8 cellular contexts compared by ENCODE assay signal in genomic region chr7:116861717-116862116, GRCh38. TPM values are rescaled to one million over a fixed set of nuclear protein-coding genes. Genes with fewer than 3 reads are reported as not detected.
DNase-seq lines count a peak whose midpoint lies in the region; ATAC-seq and TF ChIP-seq lines count a peak whose summit lies in the region.
"Had no signal": no experiment of that assay in that cellular context is flagged by ENCODE, and none has a peak within 500 bp of the region (broad histone marks: within the 10 kb centered on the region; RNA-seq: fewer than 3 reads in every experiment).

No MANE protein-coding gene starts in this region.

- DNase-seq in H9 (no peak), PC-3 (no peak), dedifferentiated amniotic fluid mesenchymal stem cell (ENCODE audit: extremely low spot score) (no peak), GM13977 (ENCODE audit: low spot score) (no peak), substantia nigra (lab: John Stamatoyannopoulos, UW) (no peak)

- no peak overlapping the region for H2BK12ac ChIP-seq in H9 (ENCODE audit: insufficient read length, low read depth, low read length)

- CTCF ChIA-PET in PC-3 (lab: Charles Lee), result no interaction called here

- H4K20me1 ChIP-seq in H9 (ENCODE audit: control insufficient read depth, insufficient read depth, insufficient read length) (no peaks in the 10 kb centered on the region), PC-3 (ENCODE audit: low read length) (peaks cover 28% of the 10 kb centered on the region)

- no TSS peak for BruUV-seq in PC-3 (replicated peaks; lab: Mats Ljungman, UMichigan)

- H3K79me1 ChIP-seq in H9 (ENCODE audit: insufficient read depth, low read depth, low read length, poor library complexity, severe bottlenecking), result peaks cover 7% of the 10 kb centered on the region

- no peak overlapping the region for H4K8ac ChIP-seq in H9 (replicated peaks; ENCODE audit: insufficient read length, low read depth, low read length)

- H3K23me2 ChIP-seq in H9 (ENCODE audit: insufficient read length, low read depth, low read length, poor library complexity, severe bottlenecking), result peaks cover 9% of the 10 kb centered on the region

- no peak overlapping the region for H2BK15ac ChIP-seq in H9 (ENCODE audit: low read depth, low read length)

- H2BK120ac ChIP-seq in H9 (ENCODE audit: low read depth, low read length, poor library complexity, severe bottlenecking), result no peak overlapping the region

- H3K9me2 ChIP-seq in PC-3 (replicated peaks; ENCODE audit: low read length), result no peaks in the 10 kb centered on the region

- H3K9me3 ChIP-seq in H9 (ENCODE audit: control insufficient read depth, low read depth, low read length) (no peaks in the 10 kb centered on the region), PC-3 (ENCODE audit: low read length) (no peaks in the 10 kb centered on the region), endocrine pancreas (ENCODE audit: control insufficient read depth, low read length) (no peaks in the 10 kb centered on the region)
- H3K9me3 ChIP-seq: stomach had no signal

- no peak overlapping the region for H3K27ac ChIP-seq in H9 (ENCODE audit: insufficient read length, low read depth, low read length)
- H3K27ac ChIP-seq in PC-3 (ENCODE audit: low read length), result no peak overlapping the region
- peak overlapping the region; percentile 21 for H3K27ac ChIP-seq in rectal smooth muscle tissue (ENCODE audit: low read depth, low read length)
- H3K27ac ChIP-seq in substantia nigra (ENCODE audit: low read depth, low read length, poor library complexity, severe bottlenecking), result no peak overlapping the region

- H3K9me3 Mint-ChIP-seq in H9, result peaks cover 0 to 3% of the 10 kb centered on the region in 2 experiments; a peak in 1 of 5 replicates

- no peak overlapping the region for H3K27ac Mint-ChIP-seq in H9

- H3T11ph ChIP-seq in H9 (ENCODE audit: low read length), result no peak overlapping the region

- no peak overlapping the region for H2AK5ac ChIP-seq in H9 (ENCODE audit: insufficient read length, low read length)

- H3K36me3 ChIP-seq in PC-3 (ENCODE audit: low read depth, low read length) (no peaks in the 10 kb centered on the region), endocrine pancreas (ENCODE audit: control insufficient read depth, insufficient read depth, low read length) (no peaks in the 10 kb centered on the region), rectal smooth muscle tissue (ENCODE audit: control insufficient read depth, insufficient read depth, low read length) (no peaks in the 10 kb centered on the region)
- H3K36me3 ChIP-seq: stomach had no signal

- no peak overlapping the region for H3K18ac ChIP-seq in H9 (ENCODE audit: insufficient read length, low read depth, low read length)

- intact Hi-C loops in PC-3 (cut with micrococcal nuclease), result loop anchor here (1.0 kb wide), 1 partner anchor 50 kb away; no protein-coding TSS in a partner anchor

- H3K14ac ChIP-seq in H9 (ENCODE audit: insufficient read depth, low read length), result no peak overlapping the region

- no peak overlapping the region for H4K91ac ChIP-seq in H9 (ENCODE audit: insufficient read length, low read depth, low read length)

- H2BK20ac ChIP-seq in H9 (ENCODE audit: low read depth, low read length, poor library complexity, severe bottlenecking), result no peak overlapping the region

- peaks cover 7% of the 10 kb centered on the region for H3K27me3 Mint-ChIP-seq in H9 (ENCODE audit: low read depth)

- peak overlapping the region; percentile 88 to 98 for H3K4me3 Mint-ChIP-seq in H9

- ATAC-seq in PC-3, result no peak

- no peak overlapping the region for H4K5ac ChIP-seq in H9 (ENCODE audit: insufficient read length, low read depth, low read length)

- H3K27me3 ChIP-seq in H9 (ENCODE audit: insufficient read depth, low read length) (no peaks in the 10 kb centered on the region), PC-3 (ENCODE audit: low read length) (no peaks in the 10 kb centered on the region), endocrine pancreas (ENCODE audit: control insufficient read depth, insufficient read depth, low read length) (no peaks in the 10 kb centered on the region), rectal smooth muscle tissue (ENCODE audit: control insufficient read depth, insufficient read depth, low read length) (no peaks in the 10 kb centered on the region)
- H3K27me3 ChIP-seq: stomach had no signal

- peaks cover 0 to 4% (median 0%) of the 10 kb centered on the region in 3 experiments; a peak in 3 of 7 replicates for H3K36me3 Mint-ChIP-seq in H9 (ENCODE audit: insufficient read depth in 1 of 3, low read depth in 3 of 3)

- H3K9ac ChIP-seq in H9 (ENCODE audit: extremely low read depth, insufficient read length, low read length) (no peak overlapping the region), PC-3 (ENCODE audit: low read length) (0 out of 2 replicates have a peak overlapping the region, but pooled peaks have one; percentile 5), endocrine pancreas (ENCODE audit: control insufficient read depth, insufficient read depth, low read length) (no peak overlapping the region), rectal smooth muscle tissue (ENCODE audit: low read length) (no peak overlapping the region)

- peaks cover 24 to 27% of the 10 kb centered on the region in 2 experiments for H3K4me1 Mint-ChIP-seq in H9

- POLR2A ChIA-PET in PC-3 (lab: Charles Lee; ENCODE audit: unreplicated experiment), result no interaction called here

- peaks cover 26% of the 10 kb centered on the region; the same call in 1 of the 2 replicates for H3K79me2 ChIP-seq in H9 (ENCODE audit: insufficient read depth, low read length)
- H3K79me2 ChIP-seq in PC-3 (ENCODE audit: low read length), result peaks cover 42% of the 10 kb centered on the region

- H2AFZ ChIP-seq in H9 (ENCODE audit: low read length) (no peak overlapping the region), PC-3 (ENCODE audit: low read length) (peak overlapping the region; percentile 69)

- no peak overlapping the region for H3K23ac ChIP-seq in H9 (ENCODE audit: insufficient read length, low read depth, low read length)

- TF ChIP-seq CTCF in H9 (conservative IDR thresholded peaks at IDR 0.05), result no peak
- no peak for TF ChIP-seq CTCF in PC-3 (conservative IDR thresholded peaks at IDR 0.05; ENCODE audit: low read depth, low read length)
- no peak for TF ChIP-seq CTCF in GM13977 (IDR thresholded peaks at IDR 0.05; ENCODE audit: extremely low read depth, insufficient read depth, missing control alignments)

- peaks cover 2% of the 10 kb centered on the region; the same call in 1 of the 2 replicates for H3K4me1 ChIP-seq in H9 (ENCODE audit: insufficient read depth, low read length)
- H3K4me1 ChIP-seq in PC-3 (ENCODE audit: insufficient read depth, low read length), result peaks cover 16% of the 10 kb centered on the region
- peaks cover 9% of the 10 kb centered on the region for H3K4me1 ChIP-seq in endocrine pancreas (ENCODE audit: control insufficient read depth, insufficient read depth, low read length)
- H3K4me1 ChIP-seq in rectal smooth muscle tissue (ENCODE audit: control insufficient read depth, insufficient read depth, low read length), result peaks cover 4% of the 10 kb centered on the region

- in situ Hi-C loops in GM13977 (cut with MboI; ENCODE audit: low pct_unique_long_range_greater_than_20kb, low sequenced_read_pairs, unreplicated experiment), result no loop called here

- H3K4me3 ChIP-seq in PC-3 (ENCODE audit: low read length) (peak overlapping the region; percentile 23), endocrine pancreas (ENCODE audit: control insufficient read depth, insufficient read depth, low read length) (peak overlapping the region; percentile 43), rectal smooth muscle tissue (ENCODE audit: low read length) (peak overlapping the region; percentile 40)

- H3K56ac ChIP-seq in H9 (ENCODE audit: insufficient read length, low read depth, low read length), result no peak overlapping the region

- peak overlapping the region; percentile 44 for H3K4me2 ChIP-seq in H9 (ENCODE audit: insufficient read depth, insufficient read length, low read length)
- peak overlapping the region; percentile 41; the same call in 1 of the 2 replicates for H3K4me2 ChIP-seq in PC-3 (ENCODE audit: low read length)

- H2BK5ac ChIP-seq in H9 (ENCODE audit: insufficient read length, low read length), result no peak overlapping the region

- no CpG with 5 or more reads among the region's 4 CpGs for WGBS in H9 (ENCODE audit: extremely low coverage, insufficient read length, low lambda C conversion rate)

- H3K4ac ChIP-seq in H9 (ENCODE audit: low read depth, low read length), result no peak overlapping the region

- no peaks in the 10 kb centered on the region for H3F3A ChIP-seq in PC-3 (ENCODE audit: low read length, unreplicated experiment)

RNA-seq across cellular contexts. Expression of gene CAPZA2, which starts 0.7 kb away (rescaled TPM):
- total RNA-seq in H9 (2021) (131 and 132 TPM in 2 replicates), PC-3 (2014; rRNA removed) (27.7 and 57.7 TPM in 2 replicates)
